25 cellular contexts compared by ENCODE assay signal in genomic region chr7:108498481-108498880, GRCh38.
"Had no signal": no experiment of that assay in that cellular context is flagged by ENCODE, and none has a peak within 500 bp of the region (broad histone marks: within the 10 kb centered on the region; RNA-seq: fewer than 3 reads in every experiment).

No MANE protein-coding gene starts in this region.

- H3K4me3 Mint-ChIP-seq: dendritic cell treated with granulocyte-macrophage colony-stimulating factor and Interleukin-4, amounts not matched to agents 40 ng/mL and 50 ng/mL, for 4 days; effector memory CD8-positive, alpha-beta T cell; endodermal cell; naive thymus-derived CD4-positive, alpha-beta T cell had no signal

- H3K4me1 Mint-ChIP-seq: endodermal cell had no signal

- DNase-seq: effector CD8-positive, alpha-beta T cell; effector memory CD8-positive, alpha-beta T cell; endodermal cell; erythroblast; esophagus squamous epithelium; foreskin fibroblast; foreskin melanocyte; gastrocnemius medialis; glutamatergic neuron; head of caudate nucleus; heart right ventricle; hippocampal formation; left cardiac atrium; left lung; left ventricle myocardium superior; lower lobe of right lung; mesendoderm; midbrain; naive thymus-derived CD4-positive, alpha-beta T cell had no signal

- H3K27ac Mint-ChIP-seq: dendritic cell treated with granulocyte-macrophage colony-stimulating factor and Interleukin-4, amounts not matched to agents 40 ng/mL and 50 ng/mL, for 4 days; endodermal cell had no signal

- H3K4me3 ChIP-seq: coronary artery, esophagus squamous epithelium, gastrocnemius medialis, heart right ventricle, left lung, lower lobe of right lung had no signal

- H3K27me3 Mint-ChIP-seq: dendritic cell treated with granulocyte-macrophage colony-stimulating factor and Interleukin-4, amounts not matched to agents 40 ng/mL and 50 ng/mL, for 4 days; effector memory CD8-positive, alpha-beta T cell; naive thymus-derived CD4-positive, alpha-beta T cell had no signal

- ATAC-seq: effector memory CD8-positive, alpha-beta T cell; esophagus mucosa; gastrocnemius medialis; heart right ventricle; left lung; left ventricle myocardium superior; lower lobe of right lung; naive thymus-derived CD4-positive, alpha-beta T cell had no signal

- H3K4me1 ChIP-seq: esophagus squamous epithelium, gastrocnemius medialis, left lung, lower lobe of right lung had no signal

- H3K9me3 Mint-ChIP-seq: dendritic cell treated with granulocyte-macrophage colony-stimulating factor and Interleukin-4, amounts not matched to agents 40 ng/mL and 50 ng/mL, for 4 days; effector memory CD8-positive, alpha-beta T cell; endodermal cell; naive thymus-derived CD4-positive, alpha-beta T cell had no signal

- H3K9me3 ChIP-seq: esophagus squamous epithelium, gastrocnemius medialis, heart right ventricle, left lung, lower lobe of right lung had no signal

- H3K27ac ChIP-seq: coronary artery, epithelial cell of prostate, esophagus squamous epithelium, gastrocnemius medialis, heart right ventricle, left lung, lower lobe of right lung had no signal

- H3K27me3 ChIP-seq: esophagus squamous epithelium, gastrocnemius medialis, heart right ventricle, left lung had no signal

- FAIRE-seq: colon, keratinocyte had no signal
